1 cellular context compared by ENCODE assay signal in the genomic region with DNA sequence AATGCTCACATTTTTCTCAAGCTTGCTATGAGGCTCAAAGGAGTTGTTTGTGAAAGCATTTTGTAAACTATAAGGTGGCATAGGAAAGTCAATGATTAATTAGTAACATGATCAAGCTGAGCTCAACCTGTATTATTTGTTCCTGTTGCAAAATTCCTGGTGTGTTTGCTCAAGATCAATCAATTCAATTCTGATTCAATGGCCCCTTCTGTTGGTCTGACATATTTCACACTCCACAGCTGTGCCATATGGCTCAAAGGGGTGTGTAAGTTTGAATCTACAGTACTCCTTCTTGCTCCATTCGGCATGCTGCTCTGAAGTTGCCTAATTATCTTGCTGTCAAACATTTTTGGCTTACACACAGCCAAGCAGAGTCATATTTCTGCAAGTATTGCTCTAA.
TF ChIP-seq lines count a peak whose summit lies in the region.

No MANE protein-coding gene starts in this region.

TF ChIP-seq in liver, 16 proteins besides CTCF, POLR2A, EP300 and RAD21 (continued from another document):
- TF ChIP-seq, protein P1, sequence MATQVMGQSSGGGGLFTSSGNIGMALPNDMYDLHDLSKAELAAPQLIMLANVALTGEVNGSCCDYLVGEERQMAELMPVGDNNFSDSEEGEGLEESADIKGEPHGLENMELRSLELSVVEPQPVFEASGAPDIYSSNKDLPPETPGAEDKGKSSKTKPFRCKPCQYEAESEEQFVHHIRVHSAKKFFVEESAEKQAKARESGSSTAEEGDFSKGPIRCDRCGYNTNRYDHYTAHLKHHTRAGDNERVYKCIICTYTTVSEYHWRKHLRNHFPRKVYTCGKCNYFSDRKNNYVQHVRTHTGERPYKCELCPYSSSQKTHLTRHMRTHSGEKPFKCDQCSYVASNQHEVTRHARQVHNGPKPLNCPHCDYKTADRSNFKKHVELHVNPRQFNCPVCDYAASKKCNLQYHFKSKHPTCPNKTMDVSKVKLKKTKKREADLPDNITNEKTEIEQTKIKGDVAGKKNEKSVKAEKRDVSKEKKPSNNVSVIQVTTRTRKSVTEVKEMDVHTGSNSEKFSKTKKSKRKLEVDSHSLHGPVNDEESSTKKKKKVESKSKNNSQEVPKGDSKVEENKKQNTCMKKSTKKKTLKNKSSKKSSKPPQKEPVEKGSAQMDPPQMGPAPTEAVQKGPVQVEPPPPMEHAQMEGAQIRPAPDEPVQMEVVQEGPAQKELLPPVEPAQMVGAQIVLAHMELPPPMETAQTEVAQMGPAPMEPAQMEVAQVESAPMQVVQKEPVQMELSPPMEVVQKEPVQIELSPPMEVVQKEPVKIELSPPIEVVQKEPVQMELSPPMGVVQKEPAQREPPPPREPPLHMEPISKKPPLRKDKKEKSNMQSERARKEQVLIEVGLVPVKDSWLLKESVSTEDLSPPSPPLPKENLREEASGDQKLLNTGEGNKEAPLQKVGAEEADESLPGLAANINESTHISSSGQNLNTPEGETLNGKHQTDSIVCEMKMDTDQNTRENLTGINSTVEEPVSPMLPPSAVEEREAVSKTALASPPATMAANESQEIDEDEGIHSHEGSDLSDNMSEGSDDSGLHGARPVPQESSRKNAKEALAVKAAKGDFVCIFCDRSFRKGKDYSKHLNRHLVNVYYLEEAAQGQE (IDR thresholded peaks at IDR 0.05), result no peak
- TF ChIP-seq EGR1 (IDR thresholded peaks at IDR 0.05; ENCODE audit: low read depth in 2 of 2), result no peak
- TF ChIP-seq TAF1 (conservative IDR thresholded peaks at IDR 0.05), result no peak
- TF ChIP-seq FOXA1 (IDR thresholded peaks at IDR 0.05), result no peak
